Comparison of ENCODE assay signal across 8 cellular contexts in genomic region chr14:44961730-44962572, GRCh38. TPM values are rescaled to one million over a fixed set of nuclear protein-coding genes. Genes with fewer than 3 reads are reported as not detected.
DNase-seq lines count a peak whose midpoint lies in the region; ATAC-seq and TF ChIP-seq lines count a peak whose summit lies in the region.

Gene KLHL28, minus strand, starts transcription at chr14:44961947. Its CDS starts 16,019 bp downstream, at chr14:44945928.
Gene TOGARAM1, plus strand, starts transcription at chr14:44962190. Its CDS starts 232 bp downstream, at chr14:44962422.

- H3K9me3 ChIP-seq in spleen = peaks cover 0 to 12% (median 4%) of the 10 kb centered on the region in 8 donors

- H3K4me3 ChIP-seq in WI38 (ENCODE audit: low read depth, low read length) (peak within 1 kb of the TSS; percentile 94), spleen (peak within 1 kb of the TSS; percentile 70 to 97 (median 90))

- H3K4me1 ChIP-seq in spleen = peaks cover 30 to 90% (median 80%) of the 10 kb centered on the region in 6 donors

- H3K27me3 ChIP-seq in spleen (replicated peaks in 1 of 7) = no peaks in the 10 kb centered on the region

- H3K27ac ChIP-seq in caudate nucleus (ENCODE audit: low read depth, low read length) (peak within 1 kb of the TSS; percentile 93), spleen (peak within 1 kb of the TSS; percentile 80 to 96 (median 93))

- intact Hi-C loops in spleen (cut with DNase I; ENCODE audit: low total_unique reads) = loop anchor here (5.0 kb wide), 1 partner anchor 65 kb away; a partner anchor contains a TSS

- peak; percentile 98 for DNase-seq in AG08395 (ENCODE audit: low spot score)
- DNase-seq in NCI-H2227 (lab: John Stamatoyannopoulos, UW; ENCODE audit: unreplicated experiment) = peak; percentile 99
- DNase-seq in caudate nucleus (lab: John Stamatoyannopoulos, UW) = peak; percentile 85 to 100 (median 98)
- DNase-seq in inferior parietal cortex (ENCODE audit: extremely low spot score) = peak; percentile 100
- DNase-seq in spleen = peak; percentile 98

- WGBS in spleen, 5 donors = 0 to 2% (median 1%) methylated on average over 32 to 42 of the region's 42 CpGs

- ATAC-seq in GM18909 (IDR thresholded peaks at IDR 0.05; ENCODE audit: poor library complexity, unreplicated experiment) = peak; percentile 94
- peak; percentile 94 for ATAC-seq in HG03159 (IDR thresholded peaks at IDR 0.05; ENCODE audit: unreplicated experiment)

- peak in 2 of 3 donors; percentile 50 to 89 for TF ChIP-seq POLR2A in spleen (IDR thresholded peaks at IDR 0.05)

- peaks cover 0 to 1% (median 0%) of the 10 kb centered on the region in 6 donors for H3K36me3 ChIP-seq in spleen

- TF ChIP-seq CTCF in WI38 (IDR thresholded peaks at IDR 0.05; ENCODE audit: low read depth, low read length) = no peak
- TF ChIP-seq CTCF in spleen (IDR thresholded peaks at IDR 0.05 in 8 of 11, conservative IDR thresholded peaks at IDR 0.05 in 3 of 11) = peak in 2 of 11 experiments; percentile 16 to 21

RNA-seq across cellular contexts. Expression of gene KLHL28, which starts in this region (rescaled TPM):
- 10 to 100 TPM; 10.9 to 21.5 (median 18.3) TPM for total RNA-seq in spleen
- polyA plus RNA-seq in spleen = 1 to 10 TPM; 2.1 to 2.9 (median 2.9) TPM

RNA-seq across cellular contexts. Expression of gene TOGARAM1, which starts in this region (rescaled TPM):
- total RNA-seq in spleen = 10 to 100 TPM; 11.1 to 37.3 (median 20.1) TPM
- 1 to 10 TPM; 3.1 to 4.1 (median 3.6) TPM for polyA plus RNA-seq in spleen

Comparison
In these comparisons a context has a peak if more than half of its experiments do, and no peak if none do; other contexts are left out.
1. Peak in every context shown above with its lines: DNase-seq, ATAC-seq, H3K4me3 ChIP-seq and H3K27ac ChIP-seq.